Comparison of ENCODE assay signal across 20 cellular contexts in genomic region chr11:44926036-44926435, GRCh38.
"Had no signal": no experiment of that assay in that cellular context is flagged by ENCODE, and none has a peak within 500 bp of the region (broad histone marks: within the 10 kb centered on the region; RNA-seq: fewer than 3 reads in every experiment).

No MANE protein-coding gene starts in this region.

- H3K27me3 Mint-ChIP-seq: activated CD4-positive, alpha-beta T cell treated with anti-CD3 and anti-CD28 coated beads, Interleukin-2, amount 10 ng/mL, durations not matched to agents 7 days and 5 days; activated CD8-positive, alpha-beta memory T cell treated with anti-CD3 and anti-CD28 coated beads, Interleukin-2, amount 10 ng/mL, durations not matched to agents 7 days and 5 days; activated CD8-positive, alpha-beta T cell treated with anti-CD3 and anti-CD28 coated beads for 36 hours; activated naive CD8-positive, alpha-beta T cell treated with anti-CD3 and anti-CD28 coated beads, Interleukin-2, amount 50 U/mL, for 24 hours; type B pancreatic cell had no signal

- H3K9me3 Mint-ChIP-seq: activated CD4-positive, alpha-beta T cell treated with anti-CD3 and anti-CD28 coated beads, Interleukin-2, amount 10 ng/mL, durations not matched to agents 7 days and 5 days; activated CD8-positive, alpha-beta T cell treated with anti-CD3 and anti-CD28 coated beads for 36 hours; activated naive CD8-positive, alpha-beta T cell treated with anti-CD3 and anti-CD28 coated beads, Interleukin-2, amount 50 U/mL, for 24 hours; dendritic cell treated with granulocyte-macrophage colony-stimulating factor and Interleukin-4, amounts not matched to agents 40 ng/mL and 50 ng/mL, for 4 days; type B pancreatic cell had no signal

- H3K4me3 Mint-ChIP-seq: activated CD4-positive, alpha-beta T cell treated with anti-CD3 and anti-CD28 coated beads, Interleukin-2, amount 10 ng/mL, durations not matched to agents 7 days and 5 days; activated CD8-positive, alpha-beta memory T cell treated with anti-CD3 and anti-CD28 coated beads, Interleukin-2, amount 10 ng/mL, durations not matched to agents 7 days and 5 days; activated CD8-positive, alpha-beta T cell treated with anti-CD3 and anti-CD28 coated beads for 36 hours; activated naive CD8-positive, alpha-beta T cell treated with anti-CD3 and anti-CD28 coated beads, Interleukin-2, amount 50 U/mL, for 24 hours; dendritic cell treated with granulocyte-macrophage colony-stimulating factor and Interleukin-4, amounts not matched to agents 40 ng/mL and 50 ng/mL, for 4 days; type B pancreatic cell had no signal

- ATAC-seq: activated CD8-positive, alpha-beta memory T cell treated with anti-CD3 and anti-CD28 coated beads, Interleukin-2, amount 10 ng/mL, durations not matched to agents 7 days and 5 days; activated CD8-positive, alpha-beta T cell treated with anti-CD3 and anti-CD28 coated beads for 36 hours; activated naive CD8-positive, alpha-beta T cell treated with anti-CD3 and anti-CD28 coated beads, Interleukin-2, amount 50 U/mL, for 24 hours; foreskin keratinocyte; mucosa of descending colon had no signal

- H3K27ac Mint-ChIP-seq: activated CD4-positive, alpha-beta T cell treated with anti-CD3 and anti-CD28 coated beads, Interleukin-2, amount 10 ng/mL, durations not matched to agents 7 days and 5 days; activated CD8-positive, alpha-beta memory T cell treated with anti-CD3 and anti-CD28 coated beads, Interleukin-2, amount 10 ng/mL, durations not matched to agents 7 days and 5 days; activated CD8-positive, alpha-beta T cell treated with anti-CD3 and anti-CD28 coated beads for 36 hours; activated naive CD8-positive, alpha-beta T cell treated with anti-CD3 and anti-CD28 coated beads, Interleukin-2, amount 50 U/mL, for 24 hours; dendritic cell treated with granulocyte-macrophage colony-stimulating factor and Interleukin-4, amounts not matched to agents 40 ng/mL and 50 ng/mL, for 4 days; type B pancreatic cell had no signal

- DNase-seq: activated CD4-positive, alpha-beta T cell treated with anti-CD3 and anti-CD28 coated beads, Interleukin-2, amount 10 ng/mL, durations not matched to agents 7 days and 5 days; activated CD4-positive, CD25-positive, alpha-beta regulatory T cell treated with anti-CD3 and anti-CD28 coated beads, Interleukin-2, amount 50 U/mL, for 72 hours; activated CD8-positive, alpha-beta memory T cell treated with anti-CD3 and anti-CD28 coated beads, Interleukin-2, amount 10 ng/mL, durations not matched to agents 7 days and 5 days; activated CD8-positive, alpha-beta T cell treated with anti-CD3 and anti-CD28 coated beads for 36 hours; activated gamma-delta T cell; activated naive CD4-positive, alpha-beta T cell treated with anti-CD3 and anti-CD28 coated beads, Interleukin-2, amount 50 U/mL, for 16 hours; activated naive CD8-positive, alpha-beta T cell treated with anti-CD3 and anti-CD28 coated beads, Interleukin-2, amount 50 U/mL, for 24 hours; activated T-cell treated with anti-CD3 and anti-CD28 coated beads for 4 hours; effector CD4-positive, alpha-beta T cell; erythroblast; foreskin keratinocyte; lower lobe of right lung; mesendoderm; mucosa of descending colon; occipital lobe; sigmoid colon; stimulated activated CD4-positive, alpha-beta T cell treated with anti-CD3 and anti-CD28 coated beads, Interleukin-15, amount 100 ng/mL, for 24 hours; stimulated activated naive CD4-positive, alpha-beta T cell had no signal

- H3K4me1 Mint-ChIP-seq: activated CD4-positive, alpha-beta T cell treated with anti-CD3 and anti-CD28 coated beads, Interleukin-2, amount 10 ng/mL, durations not matched to agents 7 days and 5 days; activated CD8-positive, alpha-beta memory T cell treated with anti-CD3 and anti-CD28 coated beads, Interleukin-2, amount 10 ng/mL, durations not matched to agents 7 days and 5 days; activated naive CD8-positive, alpha-beta T cell treated with anti-CD3 and anti-CD28 coated beads, Interleukin-2, amount 50 U/mL, for 24 hours had no signal

- H3K36me3 Mint-ChIP-seq: activated CD8-positive, alpha-beta memory T cell treated with anti-CD3 and anti-CD28 coated beads, Interleukin-2, amount 10 ng/mL, durations not matched to agents 7 days and 5 days had no signal
